ENCODE assay signal across 8 cellular contexts in genomic region chr10:71837085-71837827, GRCh38. TPM values are rescaled to one million over a fixed set of nuclear protein-coding genes. Genes with fewer than 3 reads are reported as not detected.
DNase-seq lines count a peak whose midpoint lies in the region; ATAC-seq, FAIRE-seq and TF ChIP-seq lines count a peak whose summit lies in the region.

No MANE protein-coding gene starts in this region.

- BruUV-seq in Calu3 (replicated peaks; lab: Mats Ljungman, UMichigan) = no TSS peak
- no TSS peak for BruUV-seq in endothelial cell of umbilical vein (replicated peaks; lab: Mats Ljungman, UMichigan)

- no peaks in the 10 kb centered on the region for H3K27me3 Mint-ChIP-seq in Calu3 (ENCODE audit: unreplicated experiment)
- no peaks in the 10 kb centered on the region for H3K27me3 Mint-ChIP-seq in activated T-helper 2 cell treated with anti-CD3 and anti-CD28 coated beads, Interferon-gamma antibody, Interleukin-2, Interleukin-4, amounts not matched to agents 10 μg/mL and 5 μg/mL and 100 μg/mL, durations not matched to agents 14 hours and 24 hours and 36 hours (ENCODE audit: low read depth)
- H3K27me3 Mint-ChIP-seq in activated CD4-positive, alpha-beta T cell treated with anti-CD3 and anti-CD28 coated beads, Interleukin-2, amount 10 ng/mL, durations not matched to agents 7 days and 5 days = no peaks in the 10 kb centered on the region

- peaks cover 15% of the 10 kb centered on the region for H4K20me1 ChIP-seq in endothelial cell of umbilical vein (replicated peaks; ENCODE audit: control insufficient read depth, extremely low read depth, insufficient read depth, low read length)
- H4K20me1 ChIP-seq in osteoblast (ENCODE audit: insufficient read depth, low read length) = peaks cover 78% of the 10 kb centered on the region

- H2AFZ ChIP-seq in endothelial cell of umbilical vein (ENCODE audit: low read depth, low read length) (no peak overlapping the region), osteoblast (ENCODE audit: low read length) (no peak overlapping the region)

- no peaks in the 10 kb centered on the region for H3K9me1 ChIP-seq in endothelial cell of umbilical vein (replicated peaks; ENCODE audit: control insufficient read depth, extremely low read depth, insufficient read depth, low read length)

- no peak overlapping the region for H3K27ac Mint-ChIP-seq in Calu3 (ENCODE audit: unreplicated experiment)
- H3K27ac Mint-ChIP-seq in activated T-helper 2 cell treated with anti-CD3 and anti-CD28 coated beads, Interferon-gamma antibody, Interleukin-2, Interleukin-4, amounts not matched to agents 10 μg/mL and 5 μg/mL and 100 μg/mL, durations not matched to agents 14 hours and 24 hours and 36 hours = no peak overlapping the region
- H3K27ac Mint-ChIP-seq in activated CD4-positive, alpha-beta T cell treated with anti-CD3 and anti-CD28 coated beads, Interleukin-2, amount 10 ng/mL, durations not matched to agents 7 days and 5 days = no peak overlapping the region

- H3K4me3 ChIP-seq in endothelial cell of umbilical vein (replicated peaks in 1 of 3; ENCODE audit: insufficient read depth in 1 of 3, low read depth in 1 of 3, low read length in 3 of 3) (no peak overlapping the region), osteoblast (ENCODE audit: insufficient read depth, low read length) (no peak overlapping the region), prostate gland (no peak overlapping the region)

- dilution Hi-C loops in endothelial cell of umbilical vein (cut with MboI; ENCODE audit: extremely low pct_ligation_motif_present, low sequenced_read_pairs) = no loop called here

- peaks cover 0 to 14% of the 10 kb centered on the region in 2 experiments for H3K36me3 ChIP-seq in endothelial cell of umbilical vein (ENCODE audit: control insufficient read depth in 2 of 2, extremely low read depth in 1 of 2, insufficient read depth in 2 of 2, low read length in 2 of 2)
- peaks cover 4% of the 10 kb centered on the region for H3K36me3 ChIP-seq in osteoblast (ENCODE audit: insufficient read depth, low read length)
- no peaks in the 10 kb centered on the region for H3K36me3 ChIP-seq in prostate gland

- H3K9ac ChIP-seq in endothelial cell of umbilical vein (replicated peaks; ENCODE audit: extremely low read depth, insufficient read depth, low read length) = no peak overlapping the region

- intact Hi-C loops in Calu3 (cut with micrococcal nuclease; ENCODE audit: unreplicated experiment) = no loop called here
- intact Hi-C loops in endothelial cell of umbilical vein (cut with micrococcal nuclease) = no loop called here
- intact Hi-C loops in left colon (cut with DNase I, micrococcal nuclease) = loop anchor here in 1 of 2 donors (10.0 kb wide), 1 partner anchor 58 kb away; no protein-coding TSS in a partner anchor
- intact Hi-C loops in prostate gland (cut with DNase I) = no loop called here
- intact Hi-C loops in activated T-helper 2 cell treated with anti-CD3 and anti-CD28 coated beads, Interferon-gamma antibody, Interleukin-2, Interleukin-4, amounts not matched to agents 10 μg/mL and 5 μg/mL and 100 μg/mL, durations not matched to agents 14 hours and 24 hours and 36 hours (cut with micrococcal nuclease) = loop anchor here (2.0 kb wide), 1 partner anchor 60 kb away; no protein-coding TSS in a partner anchor

- no peak for ATAC-seq in left colon

- H3K4me3 Mint-ChIP-seq in Calu3 (ENCODE audit: low read depth, unreplicated experiment) = no peak overlapping the region
- no peak overlapping the region for H3K4me3 Mint-ChIP-seq in activated T-helper 2 cell treated with anti-CD3 and anti-CD28 coated beads, Interferon-gamma antibody, Interleukin-2, Interleukin-4, amounts not matched to agents 10 μg/mL and 5 μg/mL and 100 μg/mL, durations not matched to agents 14 hours and 24 hours and 36 hours (ENCODE audit: low read depth)
- H3K4me3 Mint-ChIP-seq in activated CD4-positive, alpha-beta T cell treated with anti-CD3 and anti-CD28 coated beads, Interleukin-2, amount 10 ng/mL, durations not matched to agents 7 days and 5 days = no peak overlapping the region

- H3K27me3 ChIP-seq in endothelial cell of umbilical vein (ENCODE audit: control insufficient read depth in 2 of 2, insufficient read depth in 2 of 2, low read length in 2 of 2) (no peaks in the 10 kb centered on the region), osteoblast (ENCODE audit: insufficient read depth, low read length) (no peaks in the 10 kb centered on the region), prostate gland (replicated peaks; ENCODE audit: insufficient read depth) (no peaks in the 10 kb centered on the region)

- CTCF ChIA-PET in Calu3 (lab: Charles Lee) (interaction anchor here (1.0 to 1.5 kb wide), 2 partner anchors 28 to 59 kb away, joined by 3 to 5 read pairs; no protein-coding TSS in a partner anchor), endothelial cell of umbilical vein (lab: Charles Lee) (interaction anchor here (1.3 to 9.6 kb wide), 3 partner anchors 46 to 212 kb away, joined by 3 to 152 read pairs (median 11); no protein-coding TSS in a partner anchor)
- CTCF ChIA-PET in activated CD4-positive, alpha-beta T cell treated with anti-CD3 and anti-CD28 coated beads, Interleukin-2, amount 10 ng/mL, durations not matched to agents 7 days and 5 days (lab: Charles Lee) = interaction anchor here (1.9 kb wide), 1 partner anchor 21 kb away, joined by 6 read pairs; no protein-coding TSS in a partner anchor

- POLR2A ChIA-PET in endothelial cell of umbilical vein (lab: Charles Lee) = interaction anchor here (2.0 kb wide), 1 partner anchor 14 kb away, joined by 7 read pairs; the partner anchor contains the start of gene PSAP
- POLR2A ChIA-PET in activated CD4-positive, alpha-beta T cell treated with anti-CD3 and anti-CD28 coated beads, Interleukin-2, amount 10 ng/mL, durations not matched to agents 7 days and 5 days (lab: Charles Lee) = no interaction called here

- H3K9me3 ChIP-seq in endothelial cell of umbilical vein (replicated peaks; ENCODE audit: control insufficient read depth, insufficient read depth, low read length) (no peaks in the 10 kb centered on the region), osteoblast (ENCODE audit: low read depth, low read length) (no peaks in the 10 kb centered on the region), prostate gland (no peaks in the 10 kb centered on the region)

- no peaks in the 10 kb centered on the region for H3K9me3 Mint-ChIP-seq in Calu3 (ENCODE audit: low read depth, unreplicated experiment)
- no peaks in the 10 kb centered on the region for H3K9me3 Mint-ChIP-seq in activated T-helper 2 cell treated with anti-CD3 and anti-CD28 coated beads, Interferon-gamma antibody, Interleukin-2, Interleukin-4, amounts not matched to agents 10 μg/mL and 5 μg/mL and 100 μg/mL, durations not matched to agents 14 hours and 24 hours and 36 hours
- H3K9me3 Mint-ChIP-seq in activated CD4-positive, alpha-beta T cell treated with anti-CD3 and anti-CD28 coated beads, Interleukin-2, amount 10 ng/mL, durations not matched to agents 7 days and 5 days = no peaks in the 10 kb centered on the region

- peaks cover 26% of the 10 kb centered on the region for H3K4me1 ChIP-seq in endothelial cell of umbilical vein (ENCODE audit: control insufficient read depth, extremely low read depth, insufficient read depth, low read length)
- peaks cover 64% of the 10 kb centered on the region for H3K4me1 ChIP-seq in osteoblast (ENCODE audit: insufficient read depth, low read length)
- peaks cover 16% of the 10 kb centered on the region for H3K4me1 ChIP-seq in prostate gland (replicated peaks)

- TF ChIP-seq POLR2A in endothelial cell of umbilical vein (IDR thresholded peaks at IDR 0.05; ENCODE audit: low read depth, low read length) (no peak), prostate gland (IDR thresholded peaks at IDR 0.05) (no peak)

- H3K27ac ChIP-seq in endothelial cell of umbilical vein (ENCODE audit: insufficient read depth, low read depth, low read length) (no peak overlapping the region), osteoblast (ENCODE audit: low read depth, low read length) (peak overlapping the region; percentile 81), prostate gland (no peak overlapping the region)

- 70% methylated on average over 17 of the region's 17 CpGs for WGBS in prostate gland

- H3K79me2 ChIP-seq in endothelial cell of umbilical vein (ENCODE audit: control insufficient read depth, insufficient read depth, low read length) = peaks cover 91% of the 10 kb centered on the region
- peaks cover 91% of the 10 kb centered on the region for H3K79me2 ChIP-seq in osteoblast (ENCODE audit: insufficient read depth, low read length)

- FAIRE-seq in endothelial cell of umbilical vein (lab: Jason Lieb, UNC) = no peak

- TF ChIP-seq CTCF in Calu3 (IDR thresholded peaks at IDR 0.05; ENCODE audit: unreplicated experiment) (peak; percentile 28), endothelial cell of umbilical vein (IDR thresholded peaks at IDR 0.05; ENCODE audit: extremely low read depth in 1 of 2, insufficient read depth in 1 of 2, low read depth in 1 of 2, low read length in 2 of 2) (peak; percentile 14 to 18), osteoblast (IDR thresholded peaks at IDR 0.05; ENCODE audit: extremely low read depth, low read depth, low read length) (peak; percentile 19), prostate gland (IDR thresholded peaks at IDR 0.05) (no peak)

- H3K36me3 Mint-ChIP-seq in Calu3 (ENCODE audit: insufficient read depth, unreplicated experiment) = peaks cover 24% of the 10 kb centered on the region
- H3K36me3 Mint-ChIP-seq in activated T-helper 2 cell treated with anti-CD3 and anti-CD28 coated beads, Interferon-gamma antibody, Interleukin-2, Interleukin-4, amounts not matched to agents 10 μg/mL and 5 μg/mL and 100 μg/mL, durations not matched to agents 14 hours and 24 hours and 36 hours (ENCODE audit: low read depth) = peaks cover 3% of the 10 kb centered on the region
- H3K36me3 Mint-ChIP-seq in activated CD4-positive, alpha-beta T cell treated with anti-CD3 and anti-CD28 coated beads, Interleukin-2, amount 10 ng/mL, durations not matched to agents 7 days and 5 days (ENCODE audit: low read depth) = peaks cover 3% of the 10 kb centered on the region

- DNase-seq in Calu3 (no peak), NCI-H82 (lab: John Stamatoyannopoulos, UW) (peak; percentile 81), endothelial cell of umbilical vein (ENCODE audit: low read depth, low spot score) (no peak), osteoblast (ENCODE audit: insufficient read length, low spot score, missing footprints) (peak; percentile 29), left colon (no peak), prostate gland (ENCODE audit: low spot score) (no peak)
- no peak for DNase-seq in activated T-helper 2 cell treated with anti-CD3 and anti-CD28 coated beads, Interferon-gamma antibody, Interleukin-2, Interleukin-4, amounts not matched to agents 10 μg/mL and 5 μg/mL and 100 μg/mL, durations not matched to agents 14 hours and 24 hours and 36 hours (ENCODE audit: low spot score)
- no peak for DNase-seq in activated CD4-positive, alpha-beta T cell treated with anti-CD3 and anti-CD28 coated beads, Interleukin-2, amount 10 ng/mL, durations not matched to agents 7 days and 5 days

- H3K4me1 Mint-ChIP-seq in Calu3 (ENCODE audit: low read depth, unreplicated experiment) = peaks cover 41% of the 10 kb centered on the region
- H3K4me1 Mint-ChIP-seq in activated T-helper 2 cell treated with anti-CD3 and anti-CD28 coated beads, Interferon-gamma antibody, Interleukin-2, Interleukin-4, amounts not matched to agents 10 μg/mL and 5 μg/mL and 100 μg/mL, durations not matched to agents 14 hours and 24 hours and 36 hours (ENCODE audit: low read depth) = peaks cover 19% of the 10 kb centered on the region
- peaks cover 47% of the 10 kb centered on the region for H3K4me1 Mint-ChIP-seq in activated CD4-positive, alpha-beta T cell treated with anti-CD3 and anti-CD28 coated beads, Interleukin-2, amount 10 ng/mL, durations not matched to agents 7 days and 5 days

- H3K4me2 ChIP-seq in endothelial cell of umbilical vein (ENCODE audit: insufficient read depth, low read length) = no peak overlapping the region
- no peak overlapping the region for H3K4me2 ChIP-seq in osteoblast (ENCODE audit: insufficient read depth, low read length)

RNA-seq across cellular contexts. Expression of gene PSAP, which starts 13.8 kb away (rescaled TPM):
- total RNA-seq in Calu3 (2022) = 840 and 1,050 TPM in 2 replicates
- 623 and 644 TPM in 2 replicates for total RNA-seq in endothelial cell of umbilical vein
- polyA plus RNA-seq in endothelial cell of umbilical vein = 1,415 and 1,476 TPM in 2 replicates
- 1,082 and 1,116 TPM in 2 replicates for polyA plus RNA-seq in endothelial cell of umbilical vein (2011; cell fraction: cytosol; rRNA removed)
- 878 and 886 TPM in 2 replicates for polyA plus RNA-seq in endothelial cell of umbilical vein (2011; cell fraction: nucleus; rRNA removed)
- 996 and 1,574 TPM in 2 replicates for polyA plus RNA-seq in endothelial cell of umbilical vein (2012)
- polyA minus RNA-seq in endothelial cell of umbilical vein = 787 and 997 TPM in 2 replicates
- 191 TPM for polyA minus RNA-seq in endothelial cell of umbilical vein (2011; cell fraction: cytosol; rRNA and poly(A)+ RNA removed)
- 216 and 227 TPM in 2 replicates for polyA minus RNA-seq in endothelial cell of umbilical vein (2011; cell fraction: nucleus; rRNA and poly(A)+ RNA removed)
- total RNA-seq in osteoblast = 1,248 and 1,391 TPM in 2 replicates
- 100 to 1,000 TPM; 517 to 807 TPM for total RNA-seq in left colon
- 1,000 to 10,000 TPM; 1,144 to 1,344 TPM for total RNA-seq in prostate gland
- 108 and 110 TPM in 2 replicates for total RNA-seq in activated T-helper 2 cell treated with anti-CD3 and anti-CD28 coated beads, Interferon-gamma antibody, Interleukin-2, Interleukin-4, amounts not matched to agents 10 μg/mL and 5 μg/mL and 100 μg/mL, durations not matched to agents 14 hours and 24 hours and 36 hours
- 100 to 1,000 TPM; 144 to 153 TPM for total RNA-seq in activated CD4-positive, alpha-beta T cell treated with anti-CD3 and anti-CD28 coated beads, Interleukin-2, amount 10 ng/mL, durations not matched to agents 7 days and 5 days

Comparison
In these comparisons a context has a peak if more than half of its experiments do, and no peak if none do; other contexts are left out.
1. DNase-seq: peak in NCI-H82 (single experiment) and osteoblast (single experiment); none in Calu3 (single experiment), endothelial cell of umbilical vein (single experiment), left colon (0 of 2), prostate gland (single experiment), activated T-helper 2 cell treated with anti-CD3 and anti-CD28 coated beads, Interferon-gamma antibody, Interleukin-2, Interleukin-4, amounts not matched to agents 10 μg/mL and 5 μg/mL and 100 μg/mL, durations not matched to agents 14 hours and 24 hours and 36 hours (single experiment) and activated CD4-positive, alpha-beta T cell treated with anti-CD3 and anti-CD28 coated beads, Interleukin-2, amount 10 ng/mL, durations not matched to agents 7 days and 5 days (single experiment).
2. CTCF ChIP-seq: peak in Calu3 (single experiment), endothelial cell of umbilical vein (2 of 2) and osteoblast (single experiment); none in prostate gland (0 of 4).